Comparison of ENCODE assay signal across 8 cellular contexts in the genomic region with DNA sequence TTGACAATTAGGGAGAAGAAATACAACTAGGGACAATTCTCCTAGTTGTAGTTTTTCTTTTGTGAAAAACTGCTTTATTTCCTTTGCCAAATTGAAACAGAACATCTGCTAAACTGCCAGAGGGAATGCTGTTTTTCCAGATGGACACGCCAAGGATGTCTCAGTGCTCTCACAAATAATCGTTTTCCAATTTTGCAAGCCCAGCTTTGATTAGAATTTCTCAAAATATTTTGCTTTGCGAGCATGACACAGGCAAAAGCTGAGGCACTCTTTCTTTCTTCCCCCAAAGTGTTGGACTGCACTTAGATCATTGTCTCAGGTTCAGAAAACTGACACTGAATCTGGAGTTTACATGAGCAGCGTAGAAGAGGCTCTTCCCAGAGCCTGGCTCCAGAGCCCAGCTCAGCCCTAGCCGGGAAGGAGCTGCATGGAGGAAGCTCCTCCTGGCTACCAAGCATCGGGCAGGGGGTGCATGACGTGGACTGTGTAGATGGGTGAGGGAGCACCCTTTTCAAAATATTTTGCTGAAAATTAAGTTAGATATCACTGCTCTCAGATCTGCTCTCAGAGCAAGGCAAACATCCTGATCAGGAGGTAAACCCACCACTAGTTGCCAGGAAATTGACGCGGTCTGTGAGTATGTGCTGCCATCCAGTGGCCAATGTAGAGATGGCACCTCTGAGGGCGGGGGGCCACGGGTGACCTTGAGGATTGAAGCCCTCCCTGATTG.
DNase-seq lines count a peak whose midpoint lies in the region; ATAC-seq lines count a peak whose summit lies in the region.

No MANE protein-coding gene starts in this region.

- peak; percentile 7 for DNase-seq in NCI-H510A treated with DMSO at 0.1 percent for 48 hours (lab: John Stamatoyannopoulos, UW)
- DNase-seq in NCI-H510A (lab: John Stamatoyannopoulos, UW) = no peak
- DNase-seq in NCI-H2107 treated with DMSO at 0.1 percent for 48 hours (lab: John Stamatoyannopoulos, UW; ENCODE audit: unreplicated experiment) = peak; percentile 29
- peak; percentile 67 to 75 for DNase-seq in activated CD4-positive, alpha-beta T cell treated with anti-CD3 and anti-CD28 coated beads, Interleukin-2, amount 50 U/mL, for 48 hours
- DNase-seq in effector CD8-positive, alpha-beta T cell (lab: John Stamatoyannopoulos, UW) = peak; percentile 63
- DNase-seq in midbrain (lab: John Stamatoyannopoulos, UW) = peak; percentile 66
- DNase-seq in stimulated activated CD8-positive, alpha-beta memory T cell treated with anti-CD3 and anti-CD28 coated beads, Interleukin-15, amount 100 ng/mL, for 4 hours (ENCODE audit: low read depth in 2 of 2) = peak; percentile 31 to 40

- ATAC-seq in HG02798 (IDR thresholded peaks at IDR 0.05; ENCODE audit: poor library complexity, unreplicated experiment) = peak; percentile 78
